In the genomic region with DNA sequence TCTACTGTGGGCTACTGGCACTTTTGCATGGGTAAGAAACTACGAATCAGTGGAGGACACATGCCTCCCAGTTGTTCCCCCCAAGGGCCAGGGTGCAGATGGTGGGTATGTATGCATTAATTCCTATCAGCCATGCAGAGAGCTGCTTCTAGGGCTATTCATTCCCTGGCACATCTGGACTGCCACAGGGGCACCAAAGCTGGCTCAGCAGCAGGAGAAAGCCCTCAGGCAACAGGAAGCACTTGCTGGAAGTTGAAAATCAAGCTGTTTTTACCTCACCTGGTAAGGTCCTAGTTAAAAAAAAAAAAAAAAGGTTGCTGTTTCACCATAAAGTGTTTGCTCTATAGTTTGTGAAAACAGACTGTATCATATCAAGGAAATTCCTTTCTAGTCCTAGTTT, we compare ENCODE assay signal across 24 cellular contexts.
DNase-seq lines count a peak whose midpoint lies in the region; ATAC-seq and TF ChIP-seq lines count a peak whose summit lies in the region.
"Had no signal": no experiment of that assay in that cellular context is flagged by ENCODE, and none has a peak within 500 bp of the region (broad histone marks: within the 10 kb centered on the region; RNA-seq: fewer than 3 reads in every experiment).

No MANE protein-coding gene starts in this region.

- H3K9me3 ChIP-seq in SK-N-SH: no peaks in the 10 kb centered on the region
- H3K9me3 ChIP-seq: BLaER1, MG63 had no signal

- no peaks in the 10 kb centered on the region for H3K27me3 Mint-ChIP-seq in activated T-cell treated with anti-CD3 and anti-CD28 coated beads, Interleukin-2, amount 50 U/mL, for 24 hours
- H3K27me3 Mint-ChIP-seq: CD4-positive, CD25-positive, alpha-beta regulatory T cell; T-helper 17 cell had no signal

- TF ChIP-seq RAD21 in SK-N-SH (IDR thresholded peaks at IDR 0.05; ENCODE audit: low read length): no peak

- H3K27me3 ChIP-seq in SK-N-SH (ENCODE audit: insufficient read depth): no peaks in the 10 kb centered on the region
- H3K27me3 ChIP-seq: BLaER1, MG63 had no signal

- H3K4me1 ChIP-seq in SK-N-SH (ENCODE audit: control insufficient read depth in 1 of 2, insufficient read depth in 2 of 2, low read depth in 1 of 2, low read length in 1 of 2): peaks cover 0 to 3% of the 10 kb centered on the region in 2 experiments; a peak in 2 of 4 replicates
- H3K4me1 ChIP-seq: BLaER1 had no signal

- no peak overlapping the region for H3K9ac ChIP-seq in SK-N-SH
- H3K9ac ChIP-seq: BLaER1 had no signal

- DNase-seq in SK-N-SH (peak; percentile 28), NCI-H69 (lab: John Stamatoyannopoulos, UW) (peak; percentile 3), epithelial cell of esophagus (ENCODE audit: low read depth) (peak; percentile 22), NCI-H226 (no peak)
- DNase-seq in activated naive CD4-positive, alpha-beta T cell treated with anti-CD3 and anti-CD28 coated beads, Interleukin-2, amount 50 U/mL, for 72 hours (ENCODE audit: low spot score in 2 of 2): no peak
- no peak for DNase-seq in activated T-cell treated with anti-CD3 and anti-CD28 coated beads, Interleukin-2, amount 50 U/mL, for 24 hours
- DNase-seq: 8988T; ACHN; CD4-positive, CD25-positive, alpha-beta regulatory T cell; GDM1; KBM-7; MG63; NCI-H2029; NCI-H2227 treated with DMSO at 0.1 percent for 48 hours; NCI-H510A treated with DMSO at 0.1 percent for 48 hours; NCI-H748 treated with DMSO at 0.1 percent for 48 hours; SHP77 treated with DMSO at 0.1 percent for 48 hours; SW 1271; T-helper 17 cell had no signal

- POLR2A ChIA-PET in SK-N-SH (lab: Yijun Ruan, JAX): no interaction called here

- H3K4me1 Mint-ChIP-seq in activated T-cell treated with anti-CD3 and anti-CD28 coated beads, Interleukin-2, amount 50 U/mL, for 24 hours (ENCODE audit: low read depth): no peaks in the 10 kb centered on the region
- H3K4me1 Mint-ChIP-seq: CD4-positive, CD25-positive, alpha-beta regulatory T cell; T-helper 17 cell had no signal

- peak in 1 of 2 experiments; percentile 64; a peak in 1 of 4 replicates for TF ChIP-seq EP300 in SK-N-SH (IDR thresholded peaks at IDR 0.05; ENCODE audit: borderline replicate concordance in 1 of 2, low read depth in 1 of 2, low read length in 1 of 2)

- CTCF ChIA-PET in SK-N-SH (lab: Yijun Ruan, JAX): interaction anchor here (0.6 to 1.0 kb wide), 2 partner anchors 9 to 1140 kb away, joined by 3 read pairs; no protein-coding TSS in a partner anchor

- H3K27ac Mint-ChIP-seq in activated naive CD4-positive, alpha-beta T cell treated with anti-CD3 and anti-CD28 coated beads, Interleukin-2, amount 50 U/mL, for 72 hours: no peak overlapping the region
- H3K27ac Mint-ChIP-seq in activated T-cell treated with anti-CD3 and anti-CD28 coated beads, Interleukin-2, amount 50 U/mL, for 24 hours: no peak overlapping the region
- H3K27ac Mint-ChIP-seq: CD4-positive, CD25-positive, alpha-beta regulatory T cell; T-helper 17 cell had no signal

- H2AFZ ChIP-seq in SK-N-SH (ENCODE audit: low read depth): no peak overlapping the region
- H2AFZ ChIP-seq: PC-9 had no signal

- H3K4me3 ChIP-seq in SK-N-SH (ENCODE audit: low read depth in 2 of 2, low read length in 1 of 2) (no peak overlapping the region), epithelial cell of esophagus (ENCODE audit: low read length) (no peak overlapping the region)
- H3K4me3 ChIP-seq: BLaER1, GM12878, MG63, PC-9 had no signal

- 21% methylated on average over 1 of the region's 1 CpG for WGBS in SK-N-SH (ENCODE audit: low lambda C conversion rate)

- H3K4me3 Mint-ChIP-seq in activated T-cell treated with anti-CD3 and anti-CD28 coated beads, Interleukin-2, amount 50 U/mL, for 24 hours: no peak overlapping the region
- H3K4me3 Mint-ChIP-seq: CD4-positive, CD25-positive, alpha-beta regulatory T cell; T-helper 17 cell had no signal

- ATAC-seq in SK-N-SH treated with all-trans-retinoic acid at 6 μM for 48 hours (no peak), HG02852 (IDR thresholded peaks at IDR 0.05; ENCODE audit: unreplicated experiment) (no peak)
- ATAC-seq in activated naive CD4-positive, alpha-beta T cell treated with anti-CD3 and anti-CD28 coated beads, Interleukin-2, amount 50 U/mL, for 72 hours: no peak
- ATAC-seq: GM12878, T-helper 17 cell had no signal

- H3K36me3 ChIP-seq in SK-N-SH (replicated peaks in 1 of 2; ENCODE audit: control insufficient read depth in 1 of 2, insufficient read depth in 2 of 2, low read length in 1 of 2): no peaks in the 10 kb centered on the region
- H3K36me3 ChIP-seq: BLaER1, MG63 had no signal

- peaks cover 0 to 4% of the 10 kb centered on the region in 2 donors for H3K9me3 Mint-ChIP-seq in activated naive CD4-positive, alpha-beta T cell treated with anti-CD3 and anti-CD28 coated beads, Interleukin-2, amount 50 U/mL, for 72 hours
- peaks cover 4% of the 10 kb centered on the region for H3K9me3 Mint-ChIP-seq in activated T-cell treated with anti-CD3 and anti-CD28 coated beads, Interleukin-2, amount 50 U/mL, for 24 hours

- H3K27ac ChIP-seq in SK-N-SH (ENCODE audit: low read depth in 2 of 2, low read length in 1 of 2): peak overlapping the region in 1 of 2 experiments; percentile 58; a peak in 2 of 4 replicates
- H3K27ac ChIP-seq: BLaER1, PC-9 had no signal

- H3K9me2 ChIP-seq in SK-N-SH: no peaks in the 10 kb centered on the region

- H3K36me3 Mint-ChIP-seq in activated naive CD4-positive, alpha-beta T cell treated with anti-CD3 and anti-CD28 coated beads, Interleukin-2, amount 50 U/mL, for 72 hours: no peaks in the 10 kb centered on the region
- H3K36me3 Mint-ChIP-seq in activated T-cell treated with anti-CD3 and anti-CD28 coated beads, Interleukin-2, amount 50 U/mL, for 24 hours (ENCODE audit: low read depth): no peaks in the 10 kb centered on the region
- H3K36me3 Mint-ChIP-seq: CD4-positive, CD25-positive, alpha-beta regulatory T cell had no signal

- TF ChIP-seq CTCF in SK-N-SH (IDR thresholded peaks at IDR 0.05): no peak
- TF ChIP-seq CTCF in epithelial cell of esophagus (IDR thresholded peaks at IDR 0.05; ENCODE audit: insufficient read depth, low read depth, low read length, missing control alignments): no peak

- H3F3A ChIP-seq in SK-N-SH (replicated peaks; ENCODE audit: insufficient read depth): no peaks in the 10 kb centered on the region

- H4K20me1 ChIP-seq in SK-N-SH (ENCODE audit: insufficient read depth): no peaks in the 10 kb centered on the region
- H4K20me1 ChIP-seq: BLaER1 had no signal

- H3K4me2 ChIP-seq in SK-N-SH: no peak overlapping the region
- H3K4me2 ChIP-seq: BLaER1, PC-9 had no signal

- no peaks in the 10 kb centered on the region for H3K79me2 ChIP-seq in SK-N-SH (ENCODE audit: insufficient read depth)

TF ChIP-seq in SK-N-SH, 30 proteins besides CTCF, POLR2A, EP300 and RAD21 (continues in another document):
- TF ChIP-seq CHD2 (IDR thresholded peaks at IDR 0.05; ENCODE audit: low read length, partially characterized antibody) (no peak), TCF12 (IDR thresholded peaks at IDR 0.05) (no peak), IRF3 (IDR thresholded peaks at IDR 0.05; ENCODE audit: low read depth, low read length) (no peak), FOXM1 (IDR thresholded peaks at IDR 0.05; ENCODE audit: low read depth) (no peak), FOXJ3 (CRISPR knock-in tag; IDR thresholded peaks at IDR 0.05) (no peak), NRF1 (IDR thresholded peaks at IDR 0.05; ENCODE audit: low read depth, low read length) (no peak), YY1 (IDR thresholded peaks at IDR 0.05; ENCODE audit: low read depth) (no peak), NFIC (IDR thresholded peaks at IDR 0.05; ENCODE audit: borderline replicate concordance) (no peak), RXRA (IDR thresholded peaks at IDR 0.05; ENCODE audit: borderline replicate concordance, low read depth) (no peak), GATA2 (CRISPR knock-in tag; IDR thresholded peaks at IDR 0.05) (no peak), POLR2AphosphoS5 (IDR thresholded peaks at IDR 0.05; ENCODE audit: low read depth, low read length) (no peak), MXI1 (IDR thresholded peaks at IDR 0.05; ENCODE audit: low read depth, low read length) (no peak)

TF ChIP-seq in SK-N-SH treated with all-trans-retinoic acid at 6 μM for 48 hours, 23 proteins besides CTCF, POLR2A, EP300 and RAD21 (continues in another document):
- TF ChIP-seq ZFP3 (CRISPR knock-in tag; IDR thresholded peaks at IDR 0.05) (no peak), ZNF70 (CRISPR knock-in tag; IDR thresholded peaks at IDR 0.05) (no peak)
- TF ChIP-seq, protein P1, sequence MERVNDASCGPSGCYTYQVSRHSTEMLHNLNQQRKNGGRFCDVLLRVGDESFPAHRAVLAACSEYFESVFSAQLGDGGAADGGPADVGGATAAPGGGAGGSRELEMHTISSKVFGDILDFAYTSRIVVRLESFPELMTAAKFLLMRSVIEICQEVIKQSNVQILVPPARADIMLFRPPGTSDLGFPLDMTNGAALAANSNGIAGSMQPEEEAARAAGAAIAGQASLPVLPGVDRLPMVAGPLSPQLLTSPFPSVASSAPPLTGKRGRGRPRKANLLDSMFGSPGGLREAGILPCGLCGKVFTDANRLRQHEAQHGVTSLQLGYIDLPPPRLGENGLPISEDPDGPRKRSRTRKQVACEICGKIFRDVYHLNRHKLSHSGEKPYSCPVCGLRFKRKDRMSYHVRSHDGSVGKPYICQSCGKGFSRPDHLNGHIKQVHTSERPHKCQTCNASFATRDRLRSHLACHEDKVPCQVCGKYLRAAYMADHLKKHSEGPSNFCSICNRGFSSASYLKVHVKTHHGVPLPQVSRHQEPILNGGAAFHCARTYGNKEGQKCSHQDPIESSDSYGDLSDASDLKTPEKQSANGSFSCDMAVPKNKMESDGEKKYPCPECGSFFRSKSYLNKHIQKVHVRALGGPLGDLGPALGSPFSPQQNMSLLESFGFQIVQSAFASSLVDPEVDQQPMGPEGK (CRISPR knock-in tag; IDR thresholded peaks at IDR 0.05; ENCODE audit: borderline replicate concordance): no peak

Comparison
In these comparisons a context has a peak if more than half of its experiments do, and no peak if none do; other contexts are left out.
1. DNase-seq: peak in SK-N-SH (single experiment), NCI-H69 (single experiment) and epithelial cell of esophagus (single experiment); none in activated naive CD4-positive, alpha-beta T cell treated with anti-CD3 and anti-CD28 coated beads, Interleukin-2, amount 50 U/mL, for 72 hours (0 of 2), activated T-cell treated with anti-CD3 and anti-CD28 coated beads, Interleukin-2, amount 50 U/mL, for 24 hours (single experiment) and NCI-H226 (single experiment).